In genomic region chr6:31498748-31499147, GRCh38 we compare ENCODE assay signal across 1 cellular context.
TF ChIP-seq lines count a peak whose summit lies in the region.

No MANE protein-coding gene starts in this region.

TF ChIP-seq in IMR-90, 13 proteins besides CTCF, POLR2A, EP300 and RAD21:
- TF ChIP-seq, protein P1, sequence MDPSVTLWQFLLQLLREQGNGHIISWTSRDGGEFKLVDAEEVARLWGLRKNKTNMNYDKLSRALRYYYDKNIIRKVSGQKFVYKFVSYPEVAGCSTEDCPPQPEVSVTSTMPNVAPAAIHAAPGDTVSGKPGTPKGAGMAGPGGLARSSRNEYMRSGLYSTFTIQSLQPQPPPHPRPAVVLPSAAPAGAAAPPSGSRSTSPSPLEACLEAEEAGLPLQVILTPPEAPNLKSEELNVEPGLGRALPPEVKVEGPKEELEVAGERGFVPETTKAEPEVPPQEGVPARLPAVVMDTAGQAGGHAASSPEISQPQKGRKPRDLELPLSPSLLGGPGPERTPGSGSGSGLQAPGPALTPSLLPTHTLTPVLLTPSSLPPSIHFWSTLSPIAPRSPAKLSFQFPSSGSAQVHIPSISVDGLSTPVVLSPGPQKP (IDR thresholded peaks at IDR 0.05; ENCODE audit: borderline replicate concordance, low read depth, low read length), result no peak
- TF ChIP-seq SMC3 (IDR thresholded peaks at IDR 0.05; ENCODE audit: low read depth, low read length) (no peak), NFE2L2 (IDR thresholded peaks at IDR 0.05; ENCODE audit: low read depth, low read length) (no peak)
